ENCODE assay signal across 21 cellular contexts in genomic region chr17:80228477-80228876, GRCh38. TPM values are rescaled to one million over a fixed set of nuclear protein-coding genes. Genes with fewer than 3 reads are reported as not detected.
"Had no signal": no experiment of that assay in that cellular context is flagged by ENCODE, and none has a peak within 500 bp of the region (broad histone marks: within the 10 kb centered on the region; RNA-seq: fewer than 3 reads in every experiment).

No MANE protein-coding gene starts in this region.

- H3K27me3 Mint-ChIP-seq: IgD-negative memory B cell had no signal

- H3K27ac Mint-ChIP-seq: IgD-negative memory B cell had no signal

- H3K4me3 Mint-ChIP-seq: IgD-negative memory B cell had no signal

- H3K27me3 ChIP-seq: SJSA1 had no signal

- H3K4me1 Mint-ChIP-seq: IgD-negative memory B cell had no signal

- ATAC-seq: K562 had no signal

- H3K4me3 ChIP-seq: K562, SJSA1, SK-N-MC had no signal

- H3K27ac ChIP-seq: KMS-11, SJSA1, SK-N-MC had no signal

- DNase-seq: Kasumi-1, MM.1S, NCI-H1092 treated with DMSO at 0.1 percent for 48 hours, NCI-H1436, NCI-H187, NCI-H2029, NCI-H2081 treated with DMSO at 0.1 percent for 48 hours, NCI-H2171, NCI-H226, NCI-H446, NCI-H510A, NCI-H524 treated with DMSO at 0.1 percent for 48 hours, NCI-H69, NCI-H774, RPMI8226, SIG-M5 had no signal

- H3K4me1 ChIP-seq: SJSA1 had no signal

RNA-seq across cellular contexts. Expression of gene CARD14, which starts 58.6 kb away (rescaled TPM):
- total RNA-seq: K562, SJSA1 had no signal
- polyA plus RNA-seq: IgD-negative memory B cell, K562 had no signal
